18 cellular contexts compared by ENCODE assay signal in genomic region chr12:64293654-64294364, GRCh38.
DNase-seq lines count a peak whose midpoint lies in the region; ATAC-seq and TF ChIP-seq lines count a peak whose summit lies in the region.
"Had no signal": no experiment of that assay in that cellular context is flagged by ENCODE, and none has a peak within 500 bp of the region (broad histone marks: within the 10 kb centered on the region; RNA-seq: fewer than 3 reads in every experiment).

No MANE protein-coding gene starts in this region.

- peaks cover 0 to 13% (median 3%) of the 10 kb centered on the region in 5 donors for H3K27me3 Mint-ChIP-seq in naive thymus-derived CD4-positive, alpha-beta T cell

- no peaks in the 10 kb centered on the region for H3K36me3 ChIP-seq in PC-3 (ENCODE audit: low read depth, low read length)
- no peaks in the 10 kb centered on the region for H3K36me3 ChIP-seq in naive thymus-derived CD4-positive, alpha-beta T cell (ENCODE audit: control insufficient read depth in 2 of 3, insufficient read depth in 3 of 3, low read length in 3 of 3)
- no peaks in the 10 kb centered on the region for H3K36me3 ChIP-seq in hepatocyte (replicated peaks; ENCODE audit: insufficient read depth, low read depth)
- H3K36me3 ChIP-seq: BLaER1 had no signal

- ATAC-seq in GM18870 (IDR thresholded peaks at IDR 0.05; ENCODE audit: unreplicated experiment) (peak; percentile 43), HG03039 (IDR thresholded peaks at IDR 0.05; ENCODE audit: unreplicated experiment) (peak; percentile 40), PC-3 (no peak), GM18909 (IDR thresholded peaks at IDR 0.05; ENCODE audit: poor library complexity, unreplicated experiment) (no peak)
- ATAC-seq in naive thymus-derived CD4-positive, alpha-beta T cell = peak; percentile 34
- ATAC-seq: left colon, mucosa of descending colon had no signal

- no peaks in the 10 kb centered on the region for H3K36me3 Mint-ChIP-seq in naive thymus-derived CD4-positive, alpha-beta T cell

- no peaks in the 10 kb centered on the region for H3K9me3 ChIP-seq in PC-3 (ENCODE audit: low read length)
- H3K9me3 ChIP-seq in naive thymus-derived CD4-positive, alpha-beta T cell (ENCODE audit: control insufficient read depth in 2 of 3, low read length in 3 of 3) = no peaks in the 10 kb centered on the region
- no peaks in the 10 kb centered on the region for H3K9me3 ChIP-seq in hepatocyte (ENCODE audit: low read depth)
- H3K9me3 ChIP-seq: BLaER1, mucosa of descending colon, testis had no signal

- 89% methylated on average over 4 of the region's 4 CpGs for WGBS in hepatocyte (ENCODE audit: low lambda C conversion rate, missing lambda C conversion rate)

- no peaks in the 10 kb centered on the region for H3F3A ChIP-seq in PC-3 (ENCODE audit: low read length, unreplicated experiment)

- no peaks in the 10 kb centered on the region for H3K27me3 ChIP-seq in PC-3 (ENCODE audit: low read length)
- H3K27me3 ChIP-seq in naive thymus-derived CD4-positive, alpha-beta T cell (ENCODE audit: control insufficient read depth in 2 of 2, insufficient read depth in 2 of 2, low read length in 2 of 2) = no peaks in the 10 kb centered on the region
- H3K27me3 ChIP-seq in hepatocyte = no peaks in the 10 kb centered on the region
- H3K27me3 ChIP-seq: BLaER1, testis had no signal

- no peak overlapping the region for H3K4me3 Mint-ChIP-seq in naive thymus-derived CD4-positive, alpha-beta T cell
- H3K4me3 Mint-ChIP-seq: activated CD8-positive, alpha-beta T cell treated with anti-CD3 and anti-CD28 coated beads for 36 hours; activated naive CD8-positive, alpha-beta T cell treated with anti-CD3 and anti-CD28 coated beads, Interleukin-2, amount 50 U/mL, for 24 hours had no signal

- peak overlapping the region; percentile 97 for H2AFZ ChIP-seq in PC-3 (ENCODE audit: low read length)
- H2AFZ ChIP-seq in hepatocyte = no peak overlapping the region

- H3K9me3 Mint-ChIP-seq in naive thymus-derived CD4-positive, alpha-beta T cell = no peaks in the 10 kb centered on the region
- H3K9me3 Mint-ChIP-seq: activated CD8-positive, alpha-beta T cell treated with anti-CD3 and anti-CD28 coated beads for 36 hours; activated naive CD8-positive, alpha-beta T cell treated with anti-CD3 and anti-CD28 coated beads, Interleukin-2, amount 50 U/mL, for 24 hours had no signal

- TF ChIP-seq CTCF in PC-3 (conservative IDR thresholded peaks at IDR 0.05; ENCODE audit: low read depth, low read length) (no peak), hepatocyte (IDR thresholded peaks at IDR 0.05; ENCODE audit: poor library complexity) (no peak)

- DNase-seq in PC-3 (no peak), DMS79 treated with DMSO at 0.1 percent for 48 hours (lab: John Stamatoyannopoulos, UW) (no peak), hepatocyte (ENCODE audit: low spot score) (no peak)
- DNase-seq in naive thymus-derived CD4-positive, alpha-beta T cell = no peak
- DNase-seq: DMS153; effector CD4-positive, alpha-beta T cell; left colon; mucosa of descending colon; NCI-H1105 treated with DMSO at 0.1 percent for 48 hours; stimulated activated CD4-positive, alpha-beta T cell treated with anti-CD3 and anti-CD28 coated beads, Interleukin-4, amount 100 ng/mL, for 1 hour; testis had no signal

- H3K27ac Mint-ChIP-seq in naive thymus-derived CD4-positive, alpha-beta T cell = no peak overlapping the region
- H3K27ac Mint-ChIP-seq: activated CD8-positive, alpha-beta T cell treated with anti-CD3 and anti-CD28 coated beads for 36 hours; activated naive CD8-positive, alpha-beta T cell treated with anti-CD3 and anti-CD28 coated beads, Interleukin-2, amount 50 U/mL, for 24 hours had no signal

- H3K4me2 ChIP-seq in PC-3 (ENCODE audit: low read length) (peak overlapping the region; percentile 86), hepatocyte (no peak overlapping the region)
- H3K4me2 ChIP-seq: BLaER1 had no signal

- H3K4me1 ChIP-seq in PC-3 (ENCODE audit: insufficient read depth, low read length) = peaks cover 11% of the 10 kb centered on the region
- no peaks in the 10 kb centered on the region for H3K4me1 ChIP-seq in naive thymus-derived CD4-positive, alpha-beta T cell (ENCODE audit: control insufficient read depth in 2 of 2, insufficient read depth in 2 of 2, low read length in 2 of 2)
- no peaks in the 10 kb centered on the region for H3K4me1 ChIP-seq in hepatocyte (ENCODE audit: insufficient read depth)
- H3K4me1 ChIP-seq: testis had no signal

- H4K20me1 ChIP-seq in PC-3 (ENCODE audit: low read length) = no peaks in the 10 kb centered on the region
- H4K20me1 ChIP-seq in hepatocyte (ENCODE audit: insufficient read depth, poor library complexity, severe bottlenecking) = no peaks in the 10 kb centered on the region
- H4K20me1 ChIP-seq: BLaER1 had no signal

- H3K79me2 ChIP-seq in PC-3 (ENCODE audit: low read length) = no peaks in the 10 kb centered on the region
- no peaks in the 10 kb centered on the region for H3K79me2 ChIP-seq in hepatocyte

- H3K9ac ChIP-seq in PC-3 (ENCODE audit: low read length) = peak overlapping the region; percentile 32
- H3K9ac ChIP-seq: BLaER1 had no signal

- H3K9me2 ChIP-seq in PC-3 (replicated peaks; ENCODE audit: low read length) = no peaks in the 10 kb centered on the region
- no peaks in the 10 kb centered on the region for H3K9me2 ChIP-seq in hepatocyte (replicated peaks; ENCODE audit: insufficient read depth)

- peaks cover 0 to 2% (median 0%) of the 10 kb centered on the region in 7 donors for H3K4me1 Mint-ChIP-seq in naive thymus-derived CD4-positive, alpha-beta T cell

- POLR2A ChIA-PET in PC-3 (lab: Charles Lee; ENCODE audit: unreplicated experiment) = interaction anchor here (0.6 kb wide), 2 partner anchors 14 to 110 kb away, joined by 3 read pairs; partner anchors contain the start of gene XPOT
- POLR2A ChIA-PET in naive thymus-derived CD4-positive, alpha-beta T cell (lab: Charles Lee) = no interaction called here

- intact Hi-C loops in PC-3 (cut with micrococcal nuclease) = no loop called here
- intact Hi-C loops in naive thymus-derived CD4-positive, alpha-beta T cell (cut with micrococcal nuclease) = no loop called here

- H3K4me3 ChIP-seq in PC-3 (ENCODE audit: low read length) (peak overlapping the region; percentile 66), hepatocyte (no peak overlapping the region)
- H3K4me3 ChIP-seq in naive thymus-derived CD4-positive, alpha-beta T cell (ENCODE audit: low read length) = no peak overlapping the region
- H3K4me3 ChIP-seq: BLaER1, mucosa of descending colon, SK-N-MC, testis had no signal

- H3K27ac ChIP-seq in PC-3 (ENCODE audit: low read length) (no peak overlapping the region; the same call in 1 of the 2 replicates), hepatocyte (no peak overlapping the region)
- H3K27ac ChIP-seq in naive thymus-derived CD4-positive, alpha-beta T cell (ENCODE audit: low read depth, low read length) = no peak overlapping the region
- H3K27ac ChIP-seq: BLaER1, SK-N-MC, testis had no signal

- no TSS peak for BruUV-seq in PC-3 (replicated peaks; lab: Mats Ljungman, UMichigan)

- CTCF ChIA-PET in PC-3 (lab: Charles Lee) = interaction anchor here (0.6 kb wide), 1 partner anchor 10 kb away, joined by 3 read pairs; no protein-coding TSS in a partner anchor
- CTCF ChIA-PET in naive thymus-derived CD4-positive, alpha-beta T cell (lab: Charles Lee) = no interaction called here

Comparison
In these comparisons a context has a peak if more than half of its experiments do, and no peak if none do; other contexts are left out.
1. ATAC-seq: peak in GM18870 (single experiment), HG03039 (single experiment) and naive thymus-derived CD4-positive, alpha-beta T cell (single experiment); none in PC-3 (single experiment) and GM18909 (single experiment).